In genomic region chr3:149468504-149469212, GRCh38 we compare ENCODE assay signal across 14 cellular contexts. TPM values are rescaled to one million over a fixed set of nuclear protein-coding genes. Genes with fewer than 3 reads are reported as not detected.
A peak's percentile ranks its signal among the peaks of the same experiment; 100 is the strongest.
DNase-seq lines count a peak whose midpoint lies in the region; ATAC-seq and TF ChIP-seq lines count a peak whose summit lies in the region.
"Had no signal": no experiment of that assay in that cellular context is flagged by ENCODE, and none has a peak within 500 bp of the region (broad histone marks: within the 10 kb centered on the region; RNA-seq: fewer than 3 reads in every experiment).

No MANE protein-coding gene starts in this region.

- TF ChIP-seq CTCF in hepatocyte (IDR thresholded peaks at IDR 0.05; ENCODE audit: poor library complexity): no peak

- no peak overlapping the region for H3K56ac ChIP-seq in mesendoderm (ENCODE audit: low read length)

- H3K9me3 ChIP-seq in hepatocyte (ENCODE audit: low read depth): no peaks in the 10 kb centered on the region

- no peak for DNase-seq in hepatocyte (ENCODE audit: low spot score)
- DNase-seq in mesendoderm: no peak
- no peak for DNase-seq in COLO829 (ENCODE audit: low spot score)
- DNase-seq in cerebellar nuclear complex (lab: John Stamatoyannopoulos, UW): no peak
- no peak for DNase-seq in NCI-H2196 (lab: John Stamatoyannopoulos, UW; ENCODE audit: unreplicated experiment)
- DNase-seq: activated T-cell treated with anti-CD3 and anti-CD28 coated beads, Interleukin-2, amount 50 U/mL, for 72 hours; dorsolateral prefrontal cortex; H7; NCI-H2029 treated with DMSO at 0.1 percent for 48 hours had no signal

- no peaks in the 10 kb centered on the region for H3K79me2 ChIP-seq in hepatocyte
- no peaks in the 10 kb centered on the region for H3K79me2 ChIP-seq in mesendoderm (ENCODE audit: control insufficient read depth, insufficient read depth, low read length)

- no peak overlapping the region for H4K5ac ChIP-seq in mesendoderm (ENCODE audit: low read length)

- H3K4me1 ChIP-seq in hepatocyte (ENCODE audit: insufficient read depth) (peaks cover 25% of the 10 kb centered on the region), mesendoderm (ENCODE audit: control insufficient read depth, low read depth, low read length) (no peaks in the 10 kb centered on the region)

- no peaks in the 10 kb centered on the region for H3K9me2 ChIP-seq in hepatocyte (replicated peaks; ENCODE audit: insufficient read depth)

- no peak overlapping the region for H2BK120ac ChIP-seq in mesendoderm (ENCODE audit: low read depth, low read length)

- H3K4me3 ChIP-seq in hepatocyte (no peak overlapping the region), mesendoderm (ENCODE audit: low read length) (no peak overlapping the region)
- H3K4me3 ChIP-seq: dorsolateral prefrontal cortex had no signal

- no peak overlapping the region for H2BK5ac ChIP-seq in mesendoderm (ENCODE audit: low read length)

- H3K36me3 ChIP-seq in hepatocyte (replicated peaks; ENCODE audit: insufficient read depth, low read depth) (no peaks in the 10 kb centered on the region), mesendoderm (ENCODE audit: control insufficient read depth, insufficient read depth, low read length) (no peaks in the 10 kb centered on the region)

- H3K18ac ChIP-seq in mesendoderm (ENCODE audit: low read length): no peak overlapping the region

- H4K8ac ChIP-seq in mesendoderm (ENCODE audit: low read depth, low read length): no peak overlapping the region

- no peak overlapping the region for H2AK5ac ChIP-seq in mesendoderm (ENCODE audit: low read length)

- H3K4ac ChIP-seq in mesendoderm (ENCODE audit: low read depth, low read length): no peak overlapping the region

- H2AFZ ChIP-seq in hepatocyte: peak overlapping the region; percentile 11

- H3K27me3 ChIP-seq in hepatocyte (no peaks in the 10 kb centered on the region), mesendoderm (ENCODE audit: insufficient read depth, low read length, poor library complexity) (no peaks in the 10 kb centered on the region)

- no peaks in the 10 kb centered on the region for H3K79me1 ChIP-seq in mesendoderm (ENCODE audit: low read length)

- no peak overlapping the region for H3K9ac ChIP-seq in mesendoderm (ENCODE audit: low read length)

- H4K20me1 ChIP-seq in hepatocyte (ENCODE audit: insufficient read depth, poor library complexity, severe bottlenecking): no peaks in the 10 kb centered on the region

- H3K27ac ChIP-seq in hepatocyte (peak overlapping the region; percentile 77), mesendoderm (ENCODE audit: low read depth, low read length) (no peak overlapping the region)
- H3K27ac ChIP-seq: dorsolateral prefrontal cortex had no signal

- no peak overlapping the region for H3K4me2 ChIP-seq in hepatocyte
- H3K4me2 ChIP-seq in mesendoderm (ENCODE audit: low read length): no peak overlapping the region

- no peak overlapping the region for H2BK15ac ChIP-seq in mesendoderm (replicated peaks; ENCODE audit: low read depth)

- peak; percentile 93 for ATAC-seq in GM18858 (IDR thresholded peaks at IDR 0.05; ENCODE audit: unreplicated experiment)
- ATAC-seq in GM21717 (IDR thresholded peaks at IDR 0.05; ENCODE audit: unreplicated experiment): peak; percentile 98
- ATAC-seq in HG03342 (IDR thresholded peaks at IDR 0.05; ENCODE audit: unreplicated experiment): peak; percentile 77
- ATAC-seq: activated T-cell treated with anti-CD3 and anti-CD28 coated beads, Interleukin-2, amount 50 U/mL, for 72 hours had no signal

- 84% methylated on average over 2 of the region's 2 CpGs for WGBS in hepatocyte (ENCODE audit: low lambda C conversion rate, missing lambda C conversion rate)
- no CpG with 5 or more reads among the region's 2 CpGs for WGBS in mesendoderm (ENCODE audit: extremely low coverage, insufficient coverage, low lambda C conversion rate)

- no peak overlapping the region for H3K23ac ChIP-seq in mesendoderm (ENCODE audit: low read length)

RNA-seq across cellular contexts. Expression of gene TM4SF4, which starts 5.8 kb away (rescaled TPM):
- total RNA-seq in hepatocyte: 763 and 899 TPM in 2 replicates
- polyA plus RNA-seq in hepatocyte: 366 and 434 TPM in 2 replicates
- polyA plus RNA-seq in mesendoderm (2013, experiment 1 of 2): not detected
- not detected for polyA plus RNA-seq in mesendoderm (2013, experiment 2 of 2)
- total RNA-seq: activated T-cell treated with anti-CD3 and anti-CD28 coated beads, Interleukin-2, amount 50 U/mL, for 72 hours; dorsolateral prefrontal cortex; H7; skeletal muscle tissue; T-helper 1 cell treated with Interleukin-12 subunit alpha and Interleukin-12 subunit beta and Interleukin-4 antibody, amounts not matched to agents 30 ng/mL and 1 ng/mL, for 36 hours had no signal
